Comparison of ENCODE assay signal across 1 cellular context in genomic region chr11:65402790-65403189, GRCh38.
TF ChIP-seq lines count a peak whose summit lies in the region.

No MANE protein-coding gene starts in this region.

TF ChIP-seq in GM12878, 131 proteins besides CTCF, POLR2A, EP300 and RAD21:
- TF ChIP-seq SIN3A (IDR thresholded peaks at IDR 0.05; ENCODE audit: low read depth, low read length) (no peak), BACH1 (IDR thresholded peaks at IDR 0.05; ENCODE audit: borderline replicate concordance) (no peak), STAT3 (IDR thresholded peaks at IDR 0.05; ENCODE audit: low read depth, low read length) (no peak), SMARCA5 (IDR thresholded peaks at IDR 0.05) (no peak), KDM1A (IDR thresholded peaks at IDR 0.05; ENCODE audit: borderline replicate concordance) (no peak), NFYA (IDR thresholded peaks at IDR 0.05; ENCODE audit: borderline replicate concordance, low read depth, low read length) (no peak), CBFB (IDR thresholded peaks at IDR 0.05; ENCODE audit: low read depth) (no peak), PAX8 (IDR thresholded peaks at IDR 0.05) (no peak), E2F4 (IDR thresholded peaks at IDR 0.05; ENCODE audit: low read depth, low read length) (no peak), RCOR1 (conservative IDR thresholded peaks at IDR 0.05; ENCODE audit: low read depth, low read length) (no peak), EED (IDR thresholded peaks at IDR 0.05; ENCODE audit: low read depth) (no peak), HCFC1 (IDR thresholded peaks at IDR 0.05; ENCODE audit: low read length) (no peak), USF2 (IDR thresholded peaks at IDR 0.05; ENCODE audit: borderline replicate concordance, low read depth, low read length) (no peak), NR2F1 (conservative IDR thresholded peaks at IDR 0.05) (no peak), ESRRA (IDR thresholded peaks at IDR 0.05; ENCODE audit: low read length) (no peak), CBX3 (IDR thresholded peaks at IDR 0.05; ENCODE audit: borderline replicate concordance, low read depth) (no peak)
- TF ChIP-seq, protein P1, sequence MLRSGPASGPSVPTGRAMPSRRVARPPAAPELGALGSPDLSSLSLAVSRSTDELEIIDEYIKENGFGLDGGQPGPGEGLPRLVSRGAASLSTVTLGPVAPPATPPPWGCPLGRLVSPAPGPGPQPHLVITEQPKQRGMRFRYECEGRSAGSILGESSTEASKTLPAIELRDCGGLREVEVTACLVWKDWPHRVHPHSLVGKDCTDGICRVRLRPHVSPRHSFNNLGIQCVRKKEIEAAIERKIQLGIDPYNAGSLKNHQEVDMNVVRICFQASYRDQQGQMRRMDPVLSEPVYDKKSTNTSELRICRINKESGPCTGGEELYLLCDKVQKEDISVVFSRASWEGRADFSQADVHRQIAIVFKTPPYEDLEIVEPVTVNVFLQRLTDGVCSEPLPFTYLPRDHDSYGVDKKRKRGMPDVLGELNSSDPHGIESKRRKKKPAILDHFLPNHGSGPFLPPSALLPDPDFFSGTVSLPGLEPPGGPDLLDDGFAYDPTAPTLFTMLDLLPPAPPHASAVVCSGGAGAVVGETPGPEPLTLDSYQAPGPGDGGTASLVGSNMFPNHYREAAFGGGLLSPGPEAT (IDR thresholded peaks at IDR 0.05; ENCODE audit: low read depth) = no peak
- TF ChIP-seq, protein P2, sequence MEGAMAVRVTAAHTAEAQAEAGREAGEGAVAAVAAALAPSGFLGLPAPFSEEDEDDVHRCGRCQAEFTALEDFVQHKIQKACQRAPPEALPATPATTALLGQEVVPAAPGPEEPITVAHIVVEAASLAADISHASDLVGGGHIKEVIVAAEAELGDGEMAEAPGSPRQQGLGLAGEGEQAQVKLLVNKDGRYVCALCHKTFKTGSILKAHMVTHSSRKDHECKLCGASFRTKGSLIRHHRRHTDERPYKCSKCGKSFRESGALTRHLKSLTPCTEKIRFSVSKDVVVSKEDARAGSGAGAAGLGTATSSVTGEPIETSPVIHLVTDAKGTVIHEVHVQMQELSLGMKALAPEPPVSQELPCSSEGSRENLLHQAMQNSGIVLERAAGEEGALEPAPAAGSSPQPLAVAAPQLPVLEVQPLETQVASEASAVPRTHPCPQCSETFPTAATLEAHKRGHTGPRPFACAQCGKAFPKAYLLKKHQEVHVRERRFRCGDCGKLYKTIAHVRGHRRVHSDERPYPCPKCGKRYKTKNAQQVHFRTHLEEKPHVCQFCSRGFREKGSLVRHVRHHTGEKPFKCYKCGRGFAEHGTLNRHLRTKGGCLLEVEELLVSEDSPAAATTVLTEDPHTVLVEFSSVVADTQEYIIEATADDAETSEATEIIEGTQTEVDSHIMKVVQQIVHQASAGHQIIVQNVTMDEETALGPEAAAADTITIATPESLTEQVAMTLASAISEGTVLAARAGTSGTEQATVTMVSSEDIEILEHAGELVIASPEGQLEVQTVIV (IDR thresholded peaks at IDR 0.05; ENCODE audit: borderline replicate concordance, partially characterized antibody) = no peak
- TF ChIP-seq, protein P3, sequence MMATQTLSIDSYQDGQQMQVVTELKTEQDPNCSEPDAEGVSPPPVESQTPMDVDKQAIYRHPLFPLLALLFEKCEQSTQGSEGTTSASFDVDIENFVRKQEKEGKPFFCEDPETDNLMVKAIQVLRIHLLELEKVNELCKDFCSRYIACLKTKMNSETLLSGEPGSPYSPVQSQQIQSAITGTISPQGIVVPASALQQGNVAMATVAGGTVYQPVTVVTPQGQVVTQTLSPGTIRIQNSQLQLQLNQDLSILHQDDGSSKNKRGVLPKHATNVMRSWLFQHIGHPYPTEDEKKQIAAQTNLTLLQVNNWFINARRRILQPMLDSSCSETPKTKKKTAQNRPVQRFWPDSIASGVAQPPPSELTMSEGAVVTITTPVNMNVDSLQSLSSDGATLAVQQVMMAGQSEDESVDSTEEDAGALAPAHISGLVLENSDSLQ (IDR thresholded peaks at IDR 0.05) = no peak
- TF ChIP-seq, protein P4, sequence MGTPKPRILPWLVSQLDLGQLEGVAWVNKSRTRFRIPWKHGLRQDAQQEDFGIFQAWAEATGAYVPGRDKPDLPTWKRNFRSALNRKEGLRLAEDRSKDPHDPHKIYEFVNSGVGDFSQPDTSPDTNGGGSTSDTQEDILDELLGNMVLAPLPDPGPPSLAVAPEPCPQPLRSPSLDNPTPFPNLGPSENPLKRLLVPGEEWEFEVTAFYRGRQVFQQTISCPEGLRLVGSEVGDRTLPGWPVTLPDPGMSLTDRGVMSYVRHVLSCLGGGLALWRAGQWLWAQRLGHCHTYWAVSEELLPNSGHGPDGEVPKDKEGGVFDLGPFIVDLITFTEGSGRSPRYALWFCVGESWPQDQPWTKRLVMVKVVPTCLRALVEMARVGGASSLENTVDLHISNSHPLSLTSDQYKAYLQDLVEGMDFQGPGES (IDR thresholded peaks at IDR 0.05) = no peak
TF ChIP-seq in GM12878: peak in this region for 0.
